ENCODE assay signal across 29 cellular contexts in the genomic region with DNA sequence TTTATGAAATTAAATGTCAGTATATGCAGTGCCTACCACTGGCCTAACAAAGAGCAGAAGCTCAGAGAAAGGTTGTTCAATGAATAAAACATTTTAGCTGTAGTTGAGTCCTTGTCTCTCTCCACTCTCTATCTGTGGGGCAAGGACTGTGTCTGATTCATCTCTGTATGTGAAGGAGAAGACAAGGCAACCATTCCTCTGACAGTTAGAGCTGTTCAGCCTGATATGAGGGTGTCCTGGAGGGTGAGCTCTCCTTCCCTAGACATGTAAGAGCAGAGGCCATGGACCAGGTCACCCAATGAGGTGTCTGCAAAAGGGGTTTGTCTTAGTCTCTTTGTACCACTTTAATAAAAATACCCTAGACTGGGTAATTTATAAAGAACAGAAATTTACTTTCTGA. TPM values are rescaled to one million over a fixed set of nuclear protein-coding genes. Genes with fewer than 3 reads are reported as not detected.
"Had no signal": no experiment of that assay in that cellular context is flagged by ENCODE, and none has a peak within 500 bp of the region (broad histone marks: within the 10 kb centered on the region; RNA-seq: fewer than 3 reads in every experiment).

No MANE protein-coding gene starts in this region.

- H3K27ac ChIP-seq: adrenal gland, KMS-11, SK-N-MC had no signal

- H3K9me3 Mint-ChIP-seq: activated B cell treated with CpG ODN at 0.5 μM for 24 hours; activated CD4-positive, alpha-beta T cell treated with anti-CD3 and anti-CD28 coated beads, Interleukin-2, amount 10 ng/mL, durations not matched to agents 24 days and 14 days; activated naive CD8-positive, alpha-beta T cell treated with anti-CD3 and anti-CD28 coated beads, Interleukin-2, amount 10 ng/mL, durations not matched to agents 7 days and 5 days; activated T-helper 17 cell treated with anti-CD3 and anti-CD28 coated beads, Interleukin-2, amount 50 U/mL, for 72 hours; T-cell had no signal

- H3K36me3 Mint-ChIP-seq: activated naive CD8-positive, alpha-beta T cell treated with anti-CD3 and anti-CD28 coated beads, Interleukin-2, amount 10 ng/mL, durations not matched to agents 7 days and 5 days; T-cell had no signal

- H3K27ac Mint-ChIP-seq: activated B cell treated with CpG ODN at 0.5 μM for 24 hours; activated CD4-positive, alpha-beta T cell treated with anti-CD3 and anti-CD28 coated beads, Interleukin-2, amount 10 ng/mL, durations not matched to agents 24 days and 14 days; activated naive CD8-positive, alpha-beta T cell treated with anti-CD3 and anti-CD28 coated beads, Interleukin-2, amount 10 ng/mL, durations not matched to agents 7 days and 5 days; activated T-helper 17 cell treated with anti-CD3 and anti-CD28 coated beads, Interleukin-2, amount 50 U/mL, for 72 hours; T-cell had no signal

- H3K36me3 ChIP-seq: adrenal gland had no signal

- H3K4me3 Mint-ChIP-seq: activated B cell treated with CpG ODN at 0.5 μM for 24 hours; activated CD4-positive, alpha-beta T cell treated with anti-CD3 and anti-CD28 coated beads, Interleukin-2, amount 10 ng/mL, durations not matched to agents 24 days and 14 days; activated naive CD8-positive, alpha-beta T cell treated with anti-CD3 and anti-CD28 coated beads, Interleukin-2, amount 10 ng/mL, durations not matched to agents 7 days and 5 days; activated T-helper 17 cell treated with anti-CD3 and anti-CD28 coated beads, Interleukin-2, amount 50 U/mL, for 72 hours; T-cell had no signal

- DNase-seq: activated B cell treated with CpG ODN at 0.5 μM for 24 hours; activated CD4-positive, alpha-beta T cell treated with anti-CD3 and anti-CD28 coated beads for 1 hour; activated CD4-positive, alpha-beta T cell treated with anti-CD3 and anti-CD28 coated beads, Interleukin-2, amount 10 ng/mL, durations not matched to agents 24 days and 14 days; activated CD4-positive, alpha-beta T cell treated with anti-CD3 and anti-CD28 coated beads, Interleukin-2, amount 50 U/mL, for 48 hours; activated naive CD4-positive, alpha-beta T cell treated with anti-CD3 and anti-CD28 coated beads, Interleukin-2, amount 50 U/mL, for 16 hours; activated naive CD8-positive, alpha-beta T cell treated with anti-CD3 and anti-CD28 coated beads, Interleukin-2, amount 10 ng/mL, durations not matched to agents 7 days and 5 days; activated T-cell treated with anti-CD3 and anti-CD28 coated beads for 4 hours; anterior cingulate cortex; caudate nucleus; MV-4-11; NCI-H1092 treated with DMSO at 0.1 percent for 48 hours; NCI-H1417 treated with DMSO at 0.1 percent for 48 hours; NCI-H2029 treated with DMSO at 0.1 percent for 48 hours; NCI-H345; NCI-H510A treated with DMSO at 0.1 percent for 48 hours; NCI-H69; NK-92 treated with Interleukin-12 subunit alpha and Interleukin-12 subunit beta, amount 100 ng/mL, for 24 hours; OCI-M1; RPMI8226; T-helper 2 cell; T1000 had no signal

- H3K9ac ChIP-seq: KMS-11 had no signal

- H3K9me3 ChIP-seq: adrenal gland had no signal

- H3K4me3 ChIP-seq: adrenal gland, SK-N-MC had no signal

- H3K27me3 ChIP-seq: adrenal gland had no signal

- H3K4me2 ChIP-seq: KMS-11 had no signal

- ATAC-seq: activated T-helper 17 cell treated with anti-CD3 and anti-CD28 coated beads, Interleukin-2, amount 50 U/mL, for 72 hours; Panc1; Right ventricle myocardium inferior; T-cell had no signal

- H3K4me1 Mint-ChIP-seq: activated B cell treated with CpG ODN at 0.5 μM for 24 hours; activated T-helper 17 cell treated with anti-CD3 and anti-CD28 coated beads, Interleukin-2, amount 50 U/mL, for 72 hours; T-cell had no signal

RNA-seq across cellular contexts. Expression of gene PDZK1IP1, which starts 4.5 kb away (rescaled TPM):
- total RNA-seq: activated B cell treated with CpG ODN at 0.5 μM for 24 hours; activated CD4-positive, alpha-beta T cell treated with anti-CD3 and anti-CD28 coated beads, Interleukin-2, amount 10 ng/mL, durations not matched to agents 24 days and 14 days; activated naive CD8-positive, alpha-beta T cell treated with anti-CD3 and anti-CD28 coated beads, Interleukin-2, amount 10 ng/mL, durations not matched to agents 7 days and 5 days; activated T-helper 17 cell treated with anti-CD3 and anti-CD28 coated beads, Interleukin-2, amount 50 U/mL, for 72 hours; Right ventricle myocardium inferior; T-cell had no signal

RNA-seq across cellular contexts. Expression of gene TAL1, which starts 37.7 kb away (rescaled TPM):
- total RNA-seq: activated B cell treated with CpG ODN at 0.5 μM for 24 hours; activated CD4-positive, alpha-beta T cell treated with anti-CD3 and anti-CD28 coated beads, Interleukin-2, amount 10 ng/mL, durations not matched to agents 24 days and 14 days; activated naive CD8-positive, alpha-beta T cell treated with anti-CD3 and anti-CD28 coated beads, Interleukin-2, amount 10 ng/mL, durations not matched to agents 7 days and 5 days; activated T-helper 17 cell treated with anti-CD3 and anti-CD28 coated beads, Interleukin-2, amount 50 U/mL, for 72 hours; MCF 10A had no signal

RNA-seq across cellular contexts. Expression of gene CYP4A22, which starts 57.1 kb away (rescaled TPM):
- total RNA-seq: activated B cell treated with CpG ODN at 0.5 μM for 24 hours; activated CD4-positive, alpha-beta T cell treated with anti-CD3 and anti-CD28 coated beads, Interleukin-2, amount 10 ng/mL, durations not matched to agents 24 days and 14 days; activated naive CD8-positive, alpha-beta T cell treated with anti-CD3 and anti-CD28 coated beads, Interleukin-2, amount 10 ng/mL, durations not matched to agents 7 days and 5 days; activated T-helper 17 cell treated with anti-CD3 and anti-CD28 coated beads, Interleukin-2, amount 50 U/mL, for 72 hours; adrenal gland; MCF 10A; Right ventricle myocardium inferior; T-cell had no signal
- polyA plus RNA-seq: adrenal gland had no signal
